9 cellular contexts compared by ENCODE assay signal in genomic region chr1:145845144-145845513, GRCh38. TPM values are rescaled to one million over a fixed set of nuclear protein-coding genes. Genes with fewer than 3 reads are reported as not detected.
DNase-seq lines count a peak whose midpoint lies in the region; ATAC-seq and TF ChIP-seq lines count a peak whose summit lies in the region.
"Had no signal": no experiment of that assay in that cellular context is flagged by ENCODE, and none has a peak within 500 bp of the region (broad histone marks: within the 10 kb centered on the region; RNA-seq: fewer than 3 reads in every experiment).

No MANE protein-coding gene starts in this region.

- H3K4me1 Mint-ChIP-seq in naive B cell: peaks cover 6 to 9% (median 8%) of the 10 kb centered on the region in 3 donors

- no peak overlapping the region for H3K4me3 Mint-ChIP-seq in naive B cell
- H3K4me3 Mint-ChIP-seq: activated naive CD4-positive, alpha-beta T cell treated with anti-CD3 and anti-CD28 coated beads, Interleukin-2, amount 50 U/mL, for 24 hours had no signal

- CTCF ChIA-PET in HEK293 (lab: Yijun Ruan, JAX): interaction anchor here (0.5 to 8.6 kb wide), 34 partner anchors 13 to 185 kb away, joined by 3 to 190 read pairs (median 5); partner anchors contain the start of genes ANKRD34A, HJV, ITGA10 and LIX1L

- intact Hi-C loops in colonic mucosa (cut with DNase I): loop anchor here (5.0 to 10.0 kb wide), 2 partner anchors 70 to 167 kb away; partner anchors contain the start of genes ITGA10 and PEX11B

- H3K27ac ChIP-seq in HEK293 (ENCODE audit: extremely low read depth, low read depth, low read length): no peak overlapping the region
- H3K27ac ChIP-seq in colonic mucosa: no peak overlapping the region

- no peaks in the 10 kb centered on the region for H3K9me3 Mint-ChIP-seq in naive B cell
- H3K9me3 Mint-ChIP-seq: activated naive CD4-positive, alpha-beta T cell treated with anti-CD3 and anti-CD28 coated beads, Interleukin-2, amount 50 U/mL, for 24 hours had no signal

- H3K27me3 ChIP-seq in colonic mucosa: no peaks in the 10 kb centered on the region

- H3K36me3 ChIP-seq in HEK293 (ENCODE audit: control insufficient read depth in 2 of 2, insufficient read depth in 1 of 2, low read length in 2 of 2): peaks cover 15 to 64% of the 10 kb centered on the region in 2 experiments
- peaks cover 3% of the 10 kb centered on the region for H3K36me3 ChIP-seq in colonic mucosa

- POLR2A ChIA-PET in HEK293 (lab: Yijun Ruan, JAX): interaction anchor here (0.5 to 9.0 kb wide), 10 partner anchors 10 to 193 kb away, joined by 3 to 127 read pairs (median 7); partner anchors contain the start of genes PIAS3, POLR3C, RBM8A and RNF115

- H3K4me3 ChIP-seq in HEK293 (ENCODE audit: low read depth, low read length): peak overlapping the region; percentile 60
- H3K4me3 ChIP-seq in NB4 (ENCODE audit: low read depth, low read length): peak overlapping the region; percentile 46
- peak overlapping the region; percentile 43 for H3K4me3 ChIP-seq in colonic mucosa

- peak; percentile 92 to 93 for ATAC-seq in naive B cell (ENCODE audit: low read depth in 2 of 2)

- peaks cover 13 to 16% of the 10 kb centered on the region in 2 donors for H3K36me3 Mint-ChIP-seq in naive B cell

- H3K9ac ChIP-seq in colonic mucosa (ENCODE audit: low read depth in 2 of 2, low read length in 2 of 2): peak overlapping the region; percentile 76 to 84

- H3K9me3 ChIP-seq in HEK293 (ENCODE audit: control insufficient read depth, insufficient read depth, low read depth, low read length): no peaks in the 10 kb centered on the region
- no peaks in the 10 kb centered on the region for H3K9me3 ChIP-seq in colonic mucosa

- no peaks in the 10 kb centered on the region for H3K27me3 Mint-ChIP-seq in naive B cell
- H3K27me3 Mint-ChIP-seq: activated naive CD4-positive, alpha-beta T cell treated with anti-CD3 and anti-CD28 coated beads, Interleukin-2, amount 50 U/mL, for 24 hours had no signal

- DNase-seq in DMS79 treated with DMSO at 0.1 percent for 48 hours (lab: John Stamatoyannopoulos, UW): peak; percentile 41
- no peak for DNase-seq in DMS79 (lab: John Stamatoyannopoulos, UW)
- DNase-seq in NB4 (ENCODE audit: low read depth): peak; percentile 75
- no peak for DNase-seq in colonic mucosa
- peak; percentile 81 for DNase-seq in naive B cell
- no peak for DNase-seq in stimulated activated CD4-positive, alpha-beta T cell treated with anti-CD3 and anti-CD28 coated beads, Interleukin-4, amount 100 ng/mL, for 1 hour
- no peak for DNase-seq in NK-92 treated with Interleukin-12 subunit alpha and Interleukin-12 subunit beta, amount 100 ng/mL, for 24 hours (lab: John Stamatoyannopoulos, UW)

- no peak for TF ChIP-seq POLR2A in NB4 (IDR thresholded peaks at IDR 0.05; ENCODE audit: extremely low read depth, insufficient read length)

- TF ChIP-seq CTCF in HEK293 (tag by site-specific recombination; IDR thresholded peaks at IDR 0.05) (no peak), NB4 (IDR thresholded peaks at IDR 0.05; ENCODE audit: low read depth, low read length) (no peak), colonic mucosa (IDR thresholded peaks at IDR 0.05) (no peak)

- 0 out of 2 replicates have a peak, but pooled peaks cover 3% of the 10 kb centered on the region for H3K4me1 ChIP-seq in HEK293 (ENCODE audit: control insufficient read depth, insufficient read depth, low read length)
- peaks cover 10% of the 10 kb centered on the region for H3K4me1 ChIP-seq in colonic mucosa

- H3K27ac Mint-ChIP-seq in naive B cell: no peak overlapping the region

TF ChIP-seq in HEK293, 187 proteins besides CTCF, POLR2A, EP300 and RAD21:
- TF ChIP-seq ZXDB (tag by site-specific recombination; IDR thresholded peaks at IDR 0.05): 0 out of 2 replicates have a peak, but pooled peaks have one; percentile 44
- no peak for TF ChIP-seq ZNF354C (tag by site-specific recombination; IDR thresholded peaks at IDR 0.05; ENCODE audit: borderline replicate concordance, low read depth)
- TF ChIP-seq PRDM1 (tag by site-specific recombination; IDR thresholded peaks at IDR 0.05): peak; percentile 87
- peak; percentile 68 for TF ChIP-seq ZNF335 (tag by site-specific recombination; conservative IDR thresholded peaks at IDR 0.05)
- peak; percentile 96 for TF ChIP-seq SCRT1 (tag by site-specific recombination; IDR thresholded peaks at IDR 0.05; ENCODE audit: borderline replicate concordance)
- TF ChIP-seq ZBTB8A (tag by site-specific recombination; IDR thresholded peaks at IDR 0.05): no peak
- peak; percentile 99 for TF ChIP-seq SCRT2 (tag by site-specific recombination; IDR thresholded peaks at IDR 0.05)

RNA-seq across cellular contexts. Expression of gene NUDT17, which starts 0.3 kb away (rescaled TPM):
- under 1 TPM; 0.69 to 0.82 TPM for total RNA-seq in colonic mucosa
- 1 to 10 TPM in 5 of 6 donors, under 1 TPM in 1; 0.26 to 5.9 (median 2.9) TPM for polyA plus RNA-seq in naive B cell (ENCODE audit: low read depth in 6 of 6)

RNA-seq across cellular contexts. Expression of gene PIAS3, which starts 13.8 kb away (rescaled TPM):
- 10 to 100 TPM; 14.1 to 15.8 TPM for total RNA-seq in colonic mucosa
- 10 to 100 TPM in 3 of 6 donors, 1 to 10 TPM in 3; 9.2 to 17.0 (median 10.9) TPM for polyA plus RNA-seq in naive B cell (ENCODE audit: low read depth in 6 of 6)

RNA-seq across cellular contexts. Expression of gene POLR3C, which starts 21.1 kb away (rescaled TPM):
- 10 to 100 TPM; 17.2 to 18.8 TPM for total RNA-seq in colonic mucosa
- polyA plus RNA-seq in naive B cell (ENCODE audit: low read depth in 6 of 6): 100 to 1,000 TPM in 1 of 6 donors, 10 to 100 TPM in 5; 47.6 to 114 (median 63.3) TPM

RNA-seq across cellular contexts. Expression of gene RNF115, which starts 21.2 kb away (rescaled TPM):
- 1 to 10 TPM; 6.4 to 6.9 TPM for total RNA-seq in colonic mucosa
- polyA plus RNA-seq in naive B cell (ENCODE audit: low read depth in 6 of 6): 1 to 10 TPM; 4.0 to 6.8 (median 4.6) TPM

RNA-seq across cellular contexts. Expression of gene ANKRD35, which starts 40.5 kb away (rescaled TPM):
- total RNA-seq in colonic mucosa: under 1 TPM; 0.53 to 0.59 TPM
- polyA plus RNA-seq in naive B cell (ENCODE audit: low read depth in 6 of 6): not detected

Comparison
In these comparisons a context has a peak if more than half of its experiments do, and no peak if none do; other contexts are left out.
1. DNase-seq: peak in DMS79 treated with DMSO at 0.1 percent for 48 hours (single experiment), NB4 (single experiment) and naive B cell (single experiment); none in DMS79 (single experiment), colonic mucosa (single experiment), stimulated activated CD4-positive, alpha-beta T cell treated with anti-CD3 and anti-CD28 coated beads, Interleukin-4, amount 100 ng/mL, for 1 hour (single experiment) and NK-92 treated with Interleukin-12 subunit alpha and Interleukin-12 subunit beta, amount 100 ng/mL, for 24 hours (single experiment).
2. Peak in every context shown above with its lines, with median percentiles within 50 percentile points of each other: H3K4me3 ChIP-seq.